ENCODE assay signal across 8 cellular contexts in the genomic region with DNA sequence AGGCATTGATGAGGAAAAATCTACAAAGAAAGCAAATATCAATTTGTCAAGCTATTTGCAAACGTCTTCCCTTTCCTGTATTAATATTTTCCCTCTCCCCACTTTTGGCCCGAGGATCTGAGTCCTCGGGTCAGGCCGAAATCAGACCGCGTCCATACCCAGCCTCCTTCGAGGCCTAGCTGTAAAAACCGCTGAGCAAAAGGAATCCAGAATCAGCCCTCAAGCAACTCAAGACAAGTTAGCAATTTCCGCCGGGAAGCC. TPM values are rescaled to one million over a fixed set of nuclear protein-coding genes. Genes with fewer than 3 reads are reported as not detected.
DNase-seq lines count a peak whose midpoint lies in the region; ATAC-seq and TF ChIP-seq lines count a peak whose summit lies in the region.

No MANE protein-coding gene starts in this region.

- TF ChIP-seq POLR2A in heart left ventricle (IDR thresholded peaks at IDR 0.05) (no peak), prostate gland (IDR thresholded peaks at IDR 0.05) (no peak)

- no peaks in the 10 kb centered on the region for H3K9me3 Mint-ChIP-seq in endodermal cell

- H3K4me1 Mint-ChIP-seq in endodermal cell, result peaks cover 22% of the 10 kb centered on the region

- peak overlapping the region; percentile 22 to 99 (median 92) for H3K4me3 ChIP-seq in heart left ventricle
- peak overlapping the region; percentile 99 for H3K4me3 ChIP-seq in MG63
- H3K4me3 ChIP-seq in endodermal cell (ENCODE audit: low read length), result peak overlapping the region; percentile 89
- peak overlapping the region; percentile 85 to 97 for H3K4me3 ChIP-seq in prostate gland

- peak overlapping the region; percentile 99 for H3K27ac Mint-ChIP-seq in endodermal cell

- ATAC-seq in heart left ventricle (no peak), Right ventricle myocardium inferior (no peak)

- DNase-seq in heart left ventricle (no peak), Right ventricle myocardium inferior (ENCODE audit: missing footprints) (no peak), MG63 (no peak), endodermal cell (no peak), prostate gland (ENCODE audit: low spot score) (no peak), NCI-H2196 (lab: John Stamatoyannopoulos, UW; ENCODE audit: unreplicated experiment) (no peak), NCI-H187 (lab: John Stamatoyannopoulos, UW) (no peak), KG1 (lab: John Stamatoyannopoulos, UW) (no peak)

- peaks cover 4% of the 10 kb centered on the region for H3K27me3 Mint-ChIP-seq in endodermal cell (ENCODE audit: insufficient read depth)

- H3K4me1 ChIP-seq in heart left ventricle, result peaks cover 0 to 45% (median 32%) of the 10 kb centered on the region in 12 donors
- peaks cover 5% of the 10 kb centered on the region for H3K4me1 ChIP-seq in endodermal cell (ENCODE audit: control insufficient read depth, insufficient read depth, low read length)
- H3K4me1 ChIP-seq in prostate gland (replicated peaks), result peaks cover 5% of the 10 kb centered on the region

- H3K36me3 Mint-ChIP-seq in endodermal cell (ENCODE audit: low read depth), result peaks cover 24% of the 10 kb centered on the region

- H3K9me3 ChIP-seq in heart left ventricle (no peaks in the 10 kb centered on the region), MG63 (no peaks in the 10 kb centered on the region), endodermal cell (ENCODE audit: control insufficient read depth, low read length) (peaks cover 2% of the 10 kb centered on the region), prostate gland (no peaks in the 10 kb centered on the region)

- H3K36me3 ChIP-seq in heart left ventricle (peaks cover 0 to 23% (median 5%) of the 10 kb centered on the region in 9 donors), MG63 (peaks cover 29% of the 10 kb centered on the region), endodermal cell (ENCODE audit: control insufficient read depth, insufficient read depth, low read length) (peaks cover 33% of the 10 kb centered on the region), prostate gland (no peaks in the 10 kb centered on the region)

- TF ChIP-seq CTCF in heart left ventricle (IDR thresholded peaks at IDR 0.05), result no peak
- TF ChIP-seq CTCF in endodermal cell (conservative IDR thresholded peaks at IDR 0.05), result no peak
- no peak for TF ChIP-seq CTCF in prostate gland (IDR thresholded peaks at IDR 0.05)

- peak overlapping the region; percentile 87 for H3K4me3 Mint-ChIP-seq in endodermal cell

- H3K9ac ChIP-seq in endodermal cell (ENCODE audit: extremely low read depth, low read length, poor library complexity, severe bottlenecking), result peak overlapping the region; percentile 100

- WGBS in heart left ventricle, 4 donors, result 0 to 2% (median 0%) methylated on average over 10 of the region's 10 CpGs
- 3 to 6% methylated on average over 3 to 10 of the region's 10 CpGs for WGBS in endodermal cell (ENCODE audit: insufficient coverage in 1 of 2, insufficient read length in 1 of 2), 2 experiments
- WGBS in prostate gland, result 0% methylated on average over 10 of the region's 10 CpGs

- H3K27me3 ChIP-seq in heart left ventricle (no peaks in the 10 kb centered on the region), MG63 (no peaks in the 10 kb centered on the region), endodermal cell (ENCODE audit: control insufficient read depth, insufficient read depth, low read length, poor library complexity, severe bottlenecking) (no peaks in the 10 kb centered on the region), prostate gland (replicated peaks; ENCODE audit: insufficient read depth) (no peaks in the 10 kb centered on the region)

- peak overlapping the region; percentile 97 to 100 (median 100) for H3K27ac ChIP-seq in heart left ventricle
- peak overlapping the region; percentile 67 for H3K27ac ChIP-seq in endodermal cell (ENCODE audit: low read depth, low read length)
- peak overlapping the region; percentile 99 to 100 for H3K27ac ChIP-seq in prostate gland

- intact Hi-C loops in heart left ventricle (cut with DNase I) (loop anchor here in 5 of 10 donors (1.0 to 5.0 kb wide), 4 partner anchors 24 to 86 kb away; a partner anchor contains a TSS), Right ventricle myocardium inferior (cut with DNase I) (loop anchor here (1.0 to 10.0 kb wide), 3 partner anchors 24 to 224 kb away; a partner anchor contains a TSS), prostate gland (cut with DNase I) (loop anchor here (2.0 kb wide), 1 partner anchor 24 kb away; a partner anchor contains a TSS)

RNA-seq across cellular contexts. Expression of a gene that starts 0.4 kb away (rescaled TPM):
- total RNA-seq in heart left ventricle (100 to 1,000 TPM in 2 of 9 donors, 10 to 100 TPM in 7; 58.9 to 159 (median 80.1) TPM), Right ventricle myocardium inferior (65.0 TPM), endodermal cell (100 to 1,000 TPM; 122 to 153 TPM), prostate gland (100 to 1,000 TPM in 1 of 2 donors, 10 to 100 TPM in 1; 51.3 to 137 TPM)
- polyA plus RNA-seq in heart left ventricle, result 10 to 100 TPM; 23.8 to 66.7 TPM
- 14.8 and 15.0 TPM in 2 replicates for total RNA-seq in MG63 (2014; rRNA removed; shearing (Covaris generic); ENCODE audit: low replicate concordance)
- polyA plus RNA-seq in endodermal cell (2013, experiment 1 of 2), result 124 TPM
- polyA plus RNA-seq in endodermal cell (2013, experiment 2 of 2), result 111 TPM

RNA-seq across cellular contexts. Expression of a gene that starts 24.1 kb away (rescaled TPM):
- total RNA-seq in heart left ventricle, result 10 to 100 TPM in 8 of 9 donors, 1 to 10 TPM in 1; 8.9 to 20.7 (median 15.6) TPM
- polyA plus RNA-seq in heart left ventricle, result 1 to 10 TPM; 3.7 to 8.0 TPM
- 14.0 TPM for total RNA-seq in Right ventricle myocardium inferior
- total RNA-seq in MG63 (2014; rRNA removed; shearing (Covaris generic); ENCODE audit: low replicate concordance), result 3.8 and 9.0 TPM in 2 replicates
- 10 to 100 TPM; 28.0 to 32.0 TPM for total RNA-seq in endodermal cell
- polyA plus RNA-seq in endodermal cell (2013, experiment 1 of 2), result 18.8 TPM
- polyA plus RNA-seq in endodermal cell (2013, experiment 2 of 2), result 18.8 TPM
- total RNA-seq in prostate gland, result 1 to 10 TPM; 8.2 to 9.7 TPM

RNA-seq across cellular contexts. Expression of a gene that starts 24.2 kb away (rescaled TPM):
- 1 to 10 TPM in 8 of 9 donors, under 1 TPM in 1; 0.44 to 3.5 (median 2.2) TPM for total RNA-seq in heart left ventricle
- 1 to 10 TPM in 1 of 2 donors, under 1 TPM in 1; 0.42 to 1.4 TPM for polyA plus RNA-seq in heart left ventricle
- total RNA-seq in Right ventricle myocardium inferior, result 1.9 TPM
- total RNA-seq in MG63 (2014; rRNA removed; shearing (Covaris generic); ENCODE audit: low replicate concordance), result 5.2 TPM in 2 replicates
- total RNA-seq in endodermal cell, result 10 to 100 TPM; 63.4 to 99.3 TPM
- polyA plus RNA-seq in endodermal cell (2013, experiment 1 of 2), result 34.0 TPM
- 31.7 TPM for polyA plus RNA-seq in endodermal cell (2013, experiment 2 of 2)
- 1 to 10 TPM; 3.0 to 5.1 TPM for total RNA-seq in prostate gland

Comparison
In these comparisons a context has a peak if more than half of its experiments do, and no peak if none do; other contexts are left out.
1. RNA of a gene that starts 24.2 kb away (total RNA-seq): 63.4 to 99.3 TPM in endodermal cell; 5.2 TPM in MG63, 3.0 to 5.1 TPM in prostate gland, 0.44 to 3.5 TPM in heart left ventricle and 1.9 TPM in Right ventricle myocardium inferior (single experiment); every median in the first group is over 10 times any median in the second.
2. Peak in every context shown above with its lines, with median percentiles within 50 percentile points of each other: H3K27ac ChIP-seq and H3K4me3 ChIP-seq.